Comparison of ENCODE assay signal across 19 cellular contexts in genomic region chr17:72439893-72440502, GRCh38.
DNase-seq lines count a peak whose midpoint lies in the region; ATAC-seq and TF ChIP-seq lines count a peak whose summit lies in the region.
"Had no signal": no experiment of that assay in that cellular context is flagged by ENCODE, and none has a peak within 500 bp of the region (broad histone marks: within the 10 kb centered on the region; RNA-seq: fewer than 3 reads in every experiment).

No MANE protein-coding gene starts in this region.

- intact Hi-C loops in naive thymus-derived CD4-positive, alpha-beta T cell (cut with micrococcal nuclease) = no loop called here
- intact Hi-C loops in CD4-positive, alpha-beta memory T cell (cut with micrococcal nuclease) = no loop called here

- no peak for ATAC-seq in naive thymus-derived CD4-positive, alpha-beta T cell
- no peak for ATAC-seq in GM21737 (IDR thresholded peaks at IDR 0.05; ENCODE audit: unreplicated experiment)
- ATAC-seq: CD8-positive, alpha-beta T cell had no signal

- H3K4me3 ChIP-seq in WERI-Rb-1 (ENCODE audit: low read depth, low read length) = no peak overlapping the region
- no peak overlapping the region for H3K4me3 ChIP-seq in naive thymus-derived CD4-positive, alpha-beta T cell (ENCODE audit: low read length)
- H3K4me3 ChIP-seq in CD4-positive, alpha-beta memory T cell (ENCODE audit: low read length in 2 of 2) = no peak overlapping the region

- H3K36me3 Mint-ChIP-seq in naive thymus-derived CD4-positive, alpha-beta T cell = no peaks in the 10 kb centered on the region
- H3K36me3 Mint-ChIP-seq in CD4-positive, alpha-beta memory T cell = no peaks in the 10 kb centered on the region
- H3K36me3 Mint-ChIP-seq: CD8-positive, alpha-beta T cell had no signal

- POLR2A ChIA-PET in naive thymus-derived CD4-positive, alpha-beta T cell (lab: Charles Lee) = no interaction called here
- POLR2A ChIA-PET in CD4-positive, alpha-beta memory T cell (lab: Charles Lee; ENCODE audit: partially characterized antibody) = no interaction called here

- H3K4me3 Mint-ChIP-seq in naive thymus-derived CD4-positive, alpha-beta T cell = no peak overlapping the region
- no peak overlapping the region for H3K4me3 Mint-ChIP-seq in CD4-positive, alpha-beta memory T cell
- H3K4me3 Mint-ChIP-seq: B cell; CD8-positive, alpha-beta T cell; H9 had no signal

- H3K36me3 ChIP-seq in WERI-Rb-1 = no peaks in the 10 kb centered on the region
- H3K36me3 ChIP-seq in naive thymus-derived CD4-positive, alpha-beta T cell (ENCODE audit: control insufficient read depth in 2 of 3, insufficient read depth in 3 of 3, low read length in 3 of 3) = no peaks in the 10 kb centered on the region
- no peaks in the 10 kb centered on the region for H3K36me3 ChIP-seq in CD4-positive, alpha-beta memory T cell (ENCODE audit: insufficient read depth, low read length)

- H3K9me3 Mint-ChIP-seq in naive thymus-derived CD4-positive, alpha-beta T cell = peaks cover 0 to 9% (median 3%) of the 10 kb centered on the region in 11 donors
- peaks cover 0 to 5% (median 0%) of the 10 kb centered on the region in 8 donors for H3K9me3 Mint-ChIP-seq in CD4-positive, alpha-beta memory T cell
- H3K9me3 Mint-ChIP-seq: CD8-positive, alpha-beta T cell had no signal

- CTCF ChIA-PET in naive thymus-derived CD4-positive, alpha-beta T cell (lab: Charles Lee) = no interaction called here
- CTCF ChIA-PET in CD4-positive, alpha-beta memory T cell (lab: Charles Lee; ENCODE audit: partially characterized antibody) = no interaction called here

- no peaks in the 10 kb centered on the region for H3K27me3 ChIP-seq in WERI-Rb-1 (ENCODE audit: insufficient read depth, low read depth, severe bottlenecking)
- H3K27me3 ChIP-seq in naive thymus-derived CD4-positive, alpha-beta T cell (ENCODE audit: control insufficient read depth in 2 of 2, insufficient read depth in 2 of 2, low read length in 2 of 2) = no peaks in the 10 kb centered on the region
- H3K27me3 ChIP-seq in CD4-positive, alpha-beta memory T cell (ENCODE audit: insufficient read depth, low read length) = no peaks in the 10 kb centered on the region

- no peaks in the 10 kb centered on the region for H3K4me1 ChIP-seq in naive thymus-derived CD4-positive, alpha-beta T cell (ENCODE audit: control insufficient read depth in 2 of 2, insufficient read depth in 2 of 2, low read length in 2 of 2)
- H3K4me1 ChIP-seq in CD4-positive, alpha-beta memory T cell (ENCODE audit: insufficient read depth, low read length) = no peaks in the 10 kb centered on the region

- H3K27me3 Mint-ChIP-seq in naive thymus-derived CD4-positive, alpha-beta T cell = peaks cover 0 to 41% (median 0%) of the 10 kb centered on the region in 5 donors
- peaks cover 0 to 2% of the 10 kb centered on the region in 2 donors for H3K27me3 Mint-ChIP-seq in CD4-positive, alpha-beta memory T cell

- H3K4me1 Mint-ChIP-seq in naive thymus-derived CD4-positive, alpha-beta T cell = peaks cover 0 to 1% (median 0%) of the 10 kb centered on the region in 7 donors
- H3K4me1 Mint-ChIP-seq in CD4-positive, alpha-beta memory T cell = peaks cover 0 to 1% (median 0%) of the 10 kb centered on the region in 4 donors
- H3K4me1 Mint-ChIP-seq: B cell, H9 had no signal

- DNase-seq in ELF-1 (ENCODE audit: low read depth, low spot score) = peak; percentile 34
- peak; percentile 15 for DNase-seq in NCI-H146 treated with DMSO at 0.1 percent for 48 hours (lab: John Stamatoyannopoulos, UW; ENCODE audit: unreplicated experiment)
- peak; percentile 59 for DNase-seq in WERI-Rb-1
- peak; percentile 75 for DNase-seq in retina
- no peak for DNase-seq in naive thymus-derived CD4-positive, alpha-beta T cell
- no peak for DNase-seq in CD4-positive, alpha-beta memory T cell
- DNase-seq: ACHN; CD8-positive, alpha-beta T cell; DMS153; EL; H9; Karpas-422; NCI-H1105 treated with DMSO at 0.1 percent for 48 hours; NCI-H2081 treated with DMSO at 0.1 percent for 48 hours; NCI-H226; NCI-H774; SIG-M5 had no signal

- H3K27ac Mint-ChIP-seq in naive thymus-derived CD4-positive, alpha-beta T cell = no peak overlapping the region
- H3K27ac Mint-ChIP-seq in CD4-positive, alpha-beta memory T cell = no peak overlapping the region
- H3K27ac Mint-ChIP-seq: B cell; CD8-positive, alpha-beta T cell; H9 had no signal

- H3K9me3 ChIP-seq in WERI-Rb-1 (ENCODE audit: severe bottlenecking) = peaks cover 3% of the 10 kb centered on the region
- no peaks in the 10 kb centered on the region for H3K9me3 ChIP-seq in naive thymus-derived CD4-positive, alpha-beta T cell (ENCODE audit: control insufficient read depth in 2 of 3, low read length in 3 of 3)
- H3K9me3 ChIP-seq in CD4-positive, alpha-beta memory T cell (ENCODE audit: control insufficient read depth in 1 of 2, low read length in 2 of 2) = no peaks in the 10 kb centered on the region

- H3K27ac ChIP-seq in WERI-Rb-1 = no peak overlapping the region
- H3K27ac ChIP-seq in naive thymus-derived CD4-positive, alpha-beta T cell (ENCODE audit: low read depth, low read length) = no peak overlapping the region
- H3K27ac ChIP-seq in CD4-positive, alpha-beta memory T cell (ENCODE audit: low read depth, low read length) = no peak overlapping the region

- TF ChIP-seq CTCF in WERI-Rb-1 (IDR thresholded peaks at IDR 0.05; ENCODE audit: low read depth, low read length) = no peak

Comparison
In these comparisons a context has a peak if more than half of its experiments do, and no peak if none do; other contexts are left out.
1. DNase-seq: peak in ELF-1 (single experiment), NCI-H146 treated with DMSO at 0.1 percent for 48 hours (single experiment), WERI-Rb-1 (single experiment) and retina (single experiment); none in naive thymus-derived CD4-positive, alpha-beta T cell (0 of 9) and CD4-positive, alpha-beta memory T cell (0 of 5).